13 cellular contexts compared by ENCODE assay signal in genomic region chr3:143165211-143165610, GRCh38. TPM values are rescaled to one million over a fixed set of nuclear protein-coding genes. Genes with fewer than 3 reads are reported as not detected.
DNase-seq lines count a peak whose midpoint lies in the region; ATAC-seq lines count a peak whose summit lies in the region.
"Had no signal": no experiment of that assay in that cellular context is flagged by ENCODE, and none has a peak within 500 bp of the region (broad histone marks: within the 10 kb centered on the region; RNA-seq: fewer than 3 reads in every experiment).

No MANE protein-coding gene starts in this region.

- intact Hi-C loops in activated naive CD4-positive, alpha-beta T cell treated with anti-CD3 and anti-CD28 coated beads for 36 hours (cut with micrococcal nuclease): loop anchor here (1.0 to 5.0 kb wide), 12 partner anchors 18 to 718 kb away; partner anchors contain the start of genes SLC9A9, U2SURP and XRN1

- H3K4me1 Mint-ChIP-seq in activated naive CD4-positive, alpha-beta T cell treated with anti-CD3 and anti-CD28 coated beads for 36 hours (ENCODE audit: low read depth): peaks cover 73% of the 10 kb centered on the region
- H3K4me1 Mint-ChIP-seq in T-helper 17 cell: peaks cover 29% of the 10 kb centered on the region
- H3K4me1 Mint-ChIP-seq in stimulated activated naive B cell treated with anti-CD40 and anti-IgM and Interleukin-4, amounts not matched to agents 10 μg/mL and 1 μg/mL and 100 μg/mL, for 72 hours: peaks cover 41 to 63% of the 10 kb centered on the region in 2 donors

- H3K4me3 Mint-ChIP-seq in activated naive CD4-positive, alpha-beta T cell treated with anti-CD3 and anti-CD28 coated beads for 36 hours: no peak overlapping the region
- H3K4me3 Mint-ChIP-seq in T-helper 17 cell: peak overlapping the region; percentile 78
- peak overlapping the region in 1 of 2 donors; percentile 7 for H3K4me3 Mint-ChIP-seq in stimulated activated naive B cell treated with anti-CD40 and anti-IgM and Interleukin-4, amounts not matched to agents 10 μg/mL and 1 μg/mL and 100 μg/mL, for 72 hours
- H3K4me3 Mint-ChIP-seq: neural progenitor cell had no signal

- no peaks in the 10 kb centered on the region for H3K36me3 Mint-ChIP-seq in activated naive CD4-positive, alpha-beta T cell treated with anti-CD3 and anti-CD28 coated beads for 36 hours (ENCODE audit: low read depth)
- no peaks in the 10 kb centered on the region for H3K36me3 Mint-ChIP-seq in T-helper 17 cell (ENCODE audit: low read depth)
- H3K36me3 Mint-ChIP-seq in stimulated activated naive B cell treated with anti-CD40 and anti-IgM and Interleukin-4, amounts not matched to agents 10 μg/mL and 1 μg/mL and 100 μg/mL, for 72 hours: peaks cover 0 to 5% of the 10 kb centered on the region in 2 donors
- H3K36me3 Mint-ChIP-seq: neural progenitor cell had no signal

- DNase-seq in activated naive CD4-positive, alpha-beta T cell treated with anti-CD3 and anti-CD28 coated beads for 36 hours: no peak
- no peak for DNase-seq in activated naive CD4-positive, alpha-beta T cell treated with Interleukin-2 at 50 U/mL for 16 hours
- no peak for DNase-seq in T-helper 17 cell
- DNase-seq in stimulated activated naive B cell treated with anti-CD40 and anti-IgM and Interleukin-4, amounts not matched to agents 10 μg/mL and 1 μg/mL and 100 μg/mL, for 72 hours: no peak
- DNase-seq in medulla oblongata (ENCODE audit: extremely low spot score): no peak
- DNase-seq in HuH-7 (ENCODE audit: low spot score): no peak
- DNase-seq in NK-92 treated with Interleukin-12 subunit alpha and Interleukin-12 subunit beta, amount 100 ng/mL, for 24 hours (lab: John Stamatoyannopoulos, UW): no peak
- DNase-seq: cortex of kidney; hippocampal formation; stimulated activated CD4-positive, alpha-beta T cell treated with anti-CD3 and anti-CD28 coated beads, Interleukin-4, amount 100 ng/mL, for 1 hour; uterus had no signal

- no peaks in the 10 kb centered on the region for H3K9me3 ChIP-seq in T-helper 17 cell (ENCODE audit: control insufficient read depth, low read length, poor library complexity, severe bottlenecking)
- H3K9me3 ChIP-seq: uterus had no signal

- ATAC-seq in HG02588 (IDR thresholded peaks at IDR 0.05; ENCODE audit: unreplicated experiment) (peak; percentile 21), T-helper 17 cell (no peak)
- peak; percentile 22 to 23 for ATAC-seq in stimulated activated naive B cell treated with anti-CD40 and anti-IgM and Interleukin-4, amounts not matched to agents 10 μg/mL and 1 μg/mL and 100 μg/mL, for 72 hours (replicated peaks)

- H3K9me3 Mint-ChIP-seq in activated naive CD4-positive, alpha-beta T cell treated with anti-CD3 and anti-CD28 coated beads for 36 hours: no peaks in the 10 kb centered on the region
- no peaks in the 10 kb centered on the region for H3K9me3 Mint-ChIP-seq in stimulated activated naive B cell treated with anti-CD40 and anti-IgM and Interleukin-4, amounts not matched to agents 10 μg/mL and 1 μg/mL and 100 μg/mL, for 72 hours
- H3K9me3 Mint-ChIP-seq: neural progenitor cell had no signal

- peak overlapping the region; percentile 88 for H3K27ac Mint-ChIP-seq in activated naive CD4-positive, alpha-beta T cell treated with anti-CD3 and anti-CD28 coated beads for 36 hours
- peak overlapping the region; percentile 84 for H3K27ac Mint-ChIP-seq in T-helper 17 cell
- H3K27ac Mint-ChIP-seq in stimulated activated naive B cell treated with anti-CD40 and anti-IgM and Interleukin-4, amounts not matched to agents 10 μg/mL and 1 μg/mL and 100 μg/mL, for 72 hours: peak overlapping the region; percentile 73
- H3K27ac Mint-ChIP-seq: neural progenitor cell had no signal

- no peaks in the 10 kb centered on the region for H3K27me3 Mint-ChIP-seq in activated naive CD4-positive, alpha-beta T cell treated with anti-CD3 and anti-CD28 coated beads for 36 hours (ENCODE audit: low read depth)
- peaks cover 6% of the 10 kb centered on the region for H3K27me3 Mint-ChIP-seq in T-helper 17 cell
- no peaks in the 10 kb centered on the region for H3K27me3 Mint-ChIP-seq in stimulated activated naive B cell treated with anti-CD40 and anti-IgM and Interleukin-4, amounts not matched to agents 10 μg/mL and 1 μg/mL and 100 μg/mL, for 72 hours

- CTCF ChIA-PET in activated naive CD4-positive, alpha-beta T cell treated with anti-CD3 and anti-CD28 coated beads for 36 hours (lab: Charles Lee): interaction anchor here (0.7 to 1.3 kb wide), 4 partner anchors 9 to 166 kb away, joined by 3 to 5 read pairs (median 4); no protein-coding TSS in a partner anchor

RNA-seq across cellular contexts. Expression of gene CHST2, which starts 45.6 kb away (rescaled TPM):
- total RNA-seq in activated naive CD4-positive, alpha-beta T cell treated with anti-CD3 and anti-CD28 coated beads for 36 hours: 1 to 10 TPM; 4.2 to 4.4 TPM
- 1 to 10 TPM; 1.8 to 2.2 TPM for total RNA-seq in T-helper 17 cell
